ENCODE assay signal across 8 cellular contexts in the genomic region with DNA sequence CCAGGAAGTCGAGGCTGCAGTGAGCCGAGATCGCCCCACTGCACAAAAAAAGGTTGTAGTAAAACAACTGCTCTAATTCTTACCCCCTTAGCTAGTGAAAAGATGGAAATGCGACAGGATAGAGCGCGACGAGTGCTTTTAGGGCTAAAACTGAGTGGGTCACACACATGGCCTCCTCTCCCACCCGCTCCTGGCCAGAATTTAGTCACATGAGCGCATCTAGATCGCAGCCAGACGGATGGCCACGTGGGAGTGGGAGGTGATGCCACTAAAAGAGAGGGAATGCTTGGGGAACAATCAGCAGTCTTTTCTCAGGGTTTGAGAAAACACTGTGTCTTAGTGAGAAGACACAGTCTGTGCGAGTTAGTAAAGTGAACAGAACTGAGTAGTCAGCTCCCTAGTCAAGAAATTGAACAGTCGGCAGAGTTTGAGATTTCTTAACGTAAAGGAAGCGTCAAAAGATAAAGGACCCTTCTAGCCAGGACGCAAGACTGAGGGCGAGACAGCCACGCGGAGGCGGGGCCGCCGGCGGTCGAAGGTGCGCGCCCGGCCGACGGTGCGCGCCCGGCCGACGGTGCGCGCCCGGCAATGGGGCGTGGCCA. TPM values are rescaled to one million over a fixed set of nuclear protein-coding genes. Genes with fewer than 3 reads are reported as not detected.
DNase-seq lines count a peak whose midpoint lies in the region; ATAC-seq, FAIRE-seq and TF ChIP-seq lines count a peak whose summit lies in the region.

No MANE protein-coding gene starts in this region.

- H3K9me3 ChIP-seq in heart left ventricle: no peaks in the 10 kb centered on the region
- no peaks in the 10 kb centered on the region for H3K9me3 ChIP-seq in right lobe of liver

- WGBS in heart left ventricle, 4 donors: 12 to 17% (median 15%) methylated on average over 29 to 39 of the region's 39 CpGs
- WGBS in right lobe of liver (ENCODE audit: insufficient coverage, low coverage, low lambda C conversion rate, missing lambda C conversion rate): 26% methylated on average over 18 of the region's 39 CpGs

- TF ChIP-seq POLR2A in heart left ventricle (IDR thresholded peaks at IDR 0.05): no peak
- TF ChIP-seq POLR2A in right lobe of liver (IDR thresholded peaks at IDR 0.05): no peak

- TF ChIP-seq CTCF in heart left ventricle (IDR thresholded peaks at IDR 0.05) (no peak), right lobe of liver (IDR thresholded peaks at IDR 0.05) (no peak)

- peaks cover 21% of the 10 kb centered on the region for H3K4me1 Mint-ChIP-seq in activated naive CD8-positive, alpha-beta T cell treated with anti-CD3 and anti-CD28 coated beads for 36 hours

- H3K36me3 Mint-ChIP-seq in activated naive CD8-positive, alpha-beta T cell treated with anti-CD3 and anti-CD28 coated beads for 36 hours: peaks cover 2% of the 10 kb centered on the region

- H3K36me3 ChIP-seq in heart left ventricle (peaks cover 0 to 25% (median 7%) of the 10 kb centered on the region in 9 donors), right lobe of liver (peaks cover 0 to 6% (median 0%) of the 10 kb centered on the region in 4 donors)

- H3K9me3 Mint-ChIP-seq in activated naive CD8-positive, alpha-beta T cell treated with anti-CD3 and anti-CD28 coated beads for 36 hours: no peaks in the 10 kb centered on the region

- peak overlapping the region; percentile 90 for H3K4me3 Mint-ChIP-seq in activated naive CD8-positive, alpha-beta T cell treated with anti-CD3 and anti-CD28 coated beads for 36 hours

- DNase-seq in heart left ventricle (no peak), Right ventricle myocardium inferior (ENCODE audit: missing footprints) (no peak), right lobe of liver (no peak), urothelium cell line (ENCODE audit: low spot score) (no peak), T-helper 9 cell (no peak)
- DNase-seq in activated naive CD8-positive, alpha-beta T cell treated with anti-CD3 and anti-CD28 coated beads for 36 hours: no peak

- peak; percentile 77 for FAIRE-seq in urothelium cell line (lab: Jason Lieb, UNC)

- peak overlapping the region; percentile 17 for H3K27ac Mint-ChIP-seq in activated naive CD8-positive, alpha-beta T cell treated with anti-CD3 and anti-CD28 coated beads for 36 hours

- H3K27me3 ChIP-seq in heart left ventricle (peaks cover 0 to 15% (median 3%) of the 10 kb centered on the region in 9 donors), right lobe of liver (no peaks in the 10 kb centered on the region)

- H3K27ac ChIP-seq in heart left ventricle (peak overlapping the region in 10 of 12 donors; percentile 61 to 93 (median 85)), right lobe of liver (no peak overlapping the region)

- no peak for ATAC-seq in heart left ventricle
- no peak for ATAC-seq in Right ventricle myocardium inferior
- no peak for ATAC-seq in right lobe of liver
- ATAC-seq in HG02610 (IDR thresholded peaks at IDR 0.05; ENCODE audit: unreplicated experiment): no peak
- no peak for ATAC-seq in GM19467 (IDR thresholded peaks at IDR 0.05; ENCODE audit: unreplicated experiment)

- intact Hi-C loops in heart left ventricle (cut with DNase I): no loop called here
- intact Hi-C loops in Right ventricle myocardium inferior (cut with DNase I): no loop called here
- intact Hi-C loops in right lobe of liver (cut with DNase I): no loop called here

- peaks cover 3% of the 10 kb centered on the region for H3K27me3 Mint-ChIP-seq in activated naive CD8-positive, alpha-beta T cell treated with anti-CD3 and anti-CD28 coated beads for 36 hours

- H3K4me3 ChIP-seq in heart left ventricle (peak overlapping the region; percentile 58 to 99 (median 82)), right lobe of liver (peak overlapping the region; percentile 84 to 99 (median 92))

- H3K4me1 ChIP-seq in heart left ventricle: peaks cover 4 to 17% (median 13%) of the 10 kb centered on the region in 12 donors
- peaks cover 0 to 11% (median 0%) of the 10 kb centered on the region in 4 donors for H3K4me1 ChIP-seq in right lobe of liver

RNA-seq across cellular contexts. Expression of a gene that starts 0.7 kb away (rescaled TPM):
- total RNA-seq in heart left ventricle (1 to 10 TPM; 2.3 to 4.1 (median 3.5) TPM), Right ventricle myocardium inferior (2.6 TPM), right lobe of liver (1 to 10 TPM; 3.0 to 5.6 (median 3.7) TPM)
- 1 to 10 TPM; 2.4 to 6.4 TPM for polyA plus RNA-seq in heart left ventricle
- 1 to 10 TPM; 7.3 to 7.5 TPM for total RNA-seq in activated naive CD8-positive, alpha-beta T cell treated with anti-CD3 and anti-CD28 coated beads for 36 hours

RNA-seq across cellular contexts. Expression of a gene that starts 23.3 kb away (rescaled TPM):
- total RNA-seq in heart left ventricle: not detected
- not detected for polyA plus RNA-seq in heart left ventricle
- total RNA-seq in Right ventricle myocardium inferior: not detected
- total RNA-seq in activated naive CD8-positive, alpha-beta T cell treated with anti-CD3 and anti-CD28 coated beads for 36 hours: not detected
- not detected for total RNA-seq in right lobe of liver

RNA-seq across cellular contexts. Expression of a gene that starts 57.9 kb away (rescaled TPM):
- total RNA-seq in heart left ventricle (10 to 100 TPM in 1 of 9 donors, 1 to 10 TPM in 8; 3.4 to 11.8 (median 6.9) TPM), Right ventricle myocardium inferior (9.0 TPM), right lobe of liver (1 to 10 TPM in 5 of 6 experiments, under 1 TPM in 1; 0.62 to 4.0 (median 2.3) TPM)
- 10 to 100 TPM in 1 of 2 donors, 1 to 10 TPM in 1; 1.9 to 12.2 TPM for polyA plus RNA-seq in heart left ventricle
- total RNA-seq in activated naive CD8-positive, alpha-beta T cell treated with anti-CD3 and anti-CD28 coated beads for 36 hours: 10 to 100 TPM; 65.3 to 65.4 TPM

Comparison
In these comparisons a context has a peak if more than half of its experiments do, and no peak if none do; other contexts are left out.
1. H3K27ac ChIP-seq: peak in heart left ventricle (10 of 12); none in right lobe of liver (0 of 3).